9 cellular contexts compared by ENCODE assay signal in genomic region chr5:154610321-154611154, GRCh38.
DNase-seq lines count a peak whose midpoint lies in the region; ATAC-seq, FAIRE-seq and TF ChIP-seq lines count a peak whose summit lies in the region.
"Had no signal": no experiment of that assay in that cellular context is flagged by ENCODE, and none has a peak within 500 bp of the region (broad histone marks: within the 10 kb centered on the region; RNA-seq: fewer than 3 reads in every experiment).

No MANE protein-coding gene starts in this region.

- H3K36me3 ChIP-seq in GM12878 (ENCODE audit: control insufficient read depth in 2 of 2, insufficient read depth in 2 of 2, low read length in 1 of 2) (no peaks in the 10 kb centered on the region), sigmoid colon (no peaks in the 10 kb centered on the region)

- FAIRE-seq in GM12878 (lab: Jason Lieb, UNC) = peak; percentile 70
- FAIRE-seq: G401.6 had no signal

- no peaks in the 10 kb centered on the region for H3K36me3 Mint-ChIP-seq in T-cell

- TF ChIP-seq EP300 in GM12878 (IDR thresholded peaks at IDR 0.05; ENCODE audit: borderline replicate concordance in 1 of 2, control insufficient read depth in 1 of 2, low read depth in 2 of 2, low read length in 2 of 2) (no peak), sigmoid colon (IDR thresholded peaks at IDR 0.05) (no peak)

- H3K4me1 Mint-ChIP-seq in T-cell = peaks cover 6 to 11% (median 10%) of the 10 kb centered on the region in 3 donors

- H3K4me1 ChIP-seq in GM12878 (ENCODE audit: control insufficient read depth, insufficient read depth, low read length) (peaks cover 12% of the 10 kb centered on the region), sigmoid colon (peaks cover 0 to 39% (median 29%) of the 10 kb centered on the region in 4 donors)

- TF ChIP-seq CTCF in HFF-Myc (IDR thresholded peaks at IDR 0.05; ENCODE audit: low read depth, low read length, missing control alignments) = peak; percentile 89
- TF ChIP-seq CTCF in GM12878 (IDR thresholded peaks at IDR 0.05 in 2 of 3, conservative IDR thresholded peaks at IDR 0.05 in 1 of 3; ENCODE audit: control insufficient read depth in 2 of 3, extremely low read depth in 1 of 3, insufficient read depth in 1 of 3, low read depth in 3 of 3, low read length in 3 of 3) = peak; percentile 91 to 99 (median 96); a peak in 5 of 6 replicates
- TF ChIP-seq CTCF in sigmoid colon (IDR thresholded peaks at IDR 0.05) = peak; percentile 88 to 93 (median 93)

- in situ Hi-C loops in GM12878 (cut with MboI) = no loop called here

- POLR2A ChIA-PET in T-cell (lab: Charles Lee) = no interaction called here
- POLR2A ChIA-PET in GM12878 (lab: Charles Lee) = no interaction called here

- CTCF ChIA-PET in T-cell (lab: Charles Lee) = no interaction called here
- CTCF ChIA-PET in GM12878 (lab: Yijun Ruan, JAX) = interaction anchor here (0.7 to 10.0 kb wide), 13 partner anchors 21 to 538 kb away, joined by 3 to 121 read pairs (median 5); no protein-coding TSS in a partner anchor

- H3K9me3 Mint-ChIP-seq in T-cell = no peaks in the 10 kb centered on the region

- no peak overlapping the region for H3K27ac Mint-ChIP-seq in T-cell

- DNase-seq in NCI-H2081 (lab: John Stamatoyannopoulos, UW) = peak; percentile 76 to 78
- DNase-seq in NCI-H2081 treated with DMSO at 0.1 percent for 48 hours (lab: John Stamatoyannopoulos, UW) = no peak
- peak; percentile 51 for DNase-seq in HFF-Myc (ENCODE audit: extremely low read depth, low read depth)
- peak; percentile 84 for DNase-seq in NAMALWA (ENCODE audit: low spot score)
- DNase-seq in T-cell = peak in 31 of 34 experiments; percentile 3 to 46 (median 23)
- peak; percentile 27 for DNase-seq in GM12878 (ENCODE audit: low read depth, low spot score)
- DNase-seq in sigmoid colon = peak; percentile 91

- SMC1A ChIA-PET in GM12878 (lab: Charles Lee; ENCODE audit: uncharacterized antibody, unreplicated experiment) = interaction anchor here (0.7 to 8.8 kb wide), 2 partner anchors 143 to 1215 kb away, joined by 3 to 81 read pairs; no protein-coding TSS in a partner anchor

- peak overlapping the region; percentile 83 for H3K4me2 ChIP-seq in GM12878 (ENCODE audit: control insufficient read depth, insufficient read depth)

- peaks cover 24 to 61% of the 10 kb centered on the region in 2 donors for H3K27me3 Mint-ChIP-seq in T-cell

- no peaks in the 10 kb centered on the region for H3K79me2 ChIP-seq in GM12878 (ENCODE audit: control insufficient read depth, insufficient read depth, low read length)

- peaks cover 4 to 7% of the 10 kb centered on the region in 2 experiments; a peak in 3 of 4 replicates for H3K27me3 ChIP-seq in GM12878 (replicated peaks in 1 of 2; ENCODE audit: control insufficient read depth in 2 of 2, insufficient read depth in 2 of 2, low read length in 1 of 2)
- H3K27me3 ChIP-seq in sigmoid colon = peaks cover 0 to 21% (median 0%) of the 10 kb centered on the region in 3 donors

- peak; percentile 99 for TF ChIP-seq RAD21 in GM12878 (IDR thresholded peaks at IDR 0.05; ENCODE audit: insufficient read depth, low read depth, low read length)

- RAD21 ChIA-PET in GM12878 (lab: Charles Lee; ENCODE audit: unreplicated experiment) = interaction anchor here (0.7 to 5.6 kb wide), 5 partner anchors 35 to 538 kb away, joined by 3 to 52 read pairs (median 3); no protein-coding TSS in a partner anchor

- H3K27ac ChIP-seq in GM12878 (ENCODE audit: control insufficient read depth, insufficient read depth) (no peak overlapping the region), sigmoid colon (no peak overlapping the region)

- no peak overlapping the region for H3K9ac ChIP-seq in GM12878 (ENCODE audit: control insufficient read depth, insufficient read depth, low read length)

- 5% methylated on average over 50 of the region's 50 CpGs for WGBS in GM12878 (ENCODE audit: insufficient coverage, insufficient replicate concordance, low lambda C conversion rate, missing lambda C conversion rate)
- WGBS in sigmoid colon, 2 donors = 1 to 2% methylated on average over 50 of the region's 50 CpGs

- BruUV-seq in GM12878 (replicated peaks; lab: Mats Ljungman, UMichigan) = no TSS peak

- peak overlapping the region in 1 of 3 donors; percentile 31 for H3K4me3 Mint-ChIP-seq in T-cell

- no peaks in the 10 kb centered on the region for H4K20me1 ChIP-seq in GM12878 (ENCODE audit: control insufficient read depth, insufficient read depth)

- H3K9me3 ChIP-seq in GM12878 (replicated peaks; ENCODE audit: control insufficient read depth, insufficient read depth, low read length) (no peaks in the 10 kb centered on the region), sigmoid colon (no peaks in the 10 kb centered on the region)

- ATAC-seq in T-cell (replicated peaks in 1 of 4) = peak; percentile 31 to 65 (median 61)
- ATAC-seq in GM12878 = peak; percentile 98

- intact Hi-C loops in GM12878 (cut with micrococcal nuclease; ENCODE audit: unreplicated experiment) = loop anchor here (1.0 to 5.0 kb wide), 5 partner anchors 34 to 538 kb away; no protein-coding TSS in a partner anchor
- intact Hi-C loops in sigmoid colon (cut with DNase I) = loop anchor here (1.0 to 10.0 kb wide), 2 partner anchors 143 to 536 kb away; no protein-coding TSS in a partner anchor

- TF ChIP-seq POLR2A in GM12878 (IDR thresholded peaks at IDR 0.05; ENCODE audit: low read depth, low read length) = no peak
- no peak for TF ChIP-seq POLR2A in sigmoid colon (IDR thresholded peaks at IDR 0.05)

- H3K4me3 ChIP-seq in HFF-Myc (replicated peaks; ENCODE audit: low read depth, low read length) (peak overlapping the region; percentile 31), GM12878 (peak overlapping the region; percentile 72; the same call in 1 of the 2 replicates), iPS-11a (ENCODE audit: low read depth, low read length) (peak overlapping the region; percentile 54), sigmoid colon (peak overlapping the region; percentile 15 to 49 (median 43))

- peak overlapping the region; percentile 65 for H2AFZ ChIP-seq in GM12878 (ENCODE audit: control insufficient read depth, low read depth, low read length)

TF ChIP-seq in GM12878, 131 proteins besides CTCF, POLR2A, EP300 and RAD21:
- TF ChIP-seq NBN (IDR thresholded peaks at IDR 0.05) (0 out of 2 replicates have a peak, but pooled peaks have one; percentile 34), ATF7 (IDR thresholded peaks at IDR 0.05; ENCODE audit: low read depth) (no peak), IKZF1 (conservative IDR thresholded peaks at IDR 0.05) (0 out of 2 replicates have a peak, but pooled peaks have one; percentile 24), SMC3 (IDR thresholded peaks at IDR 0.05; ENCODE audit: borderline replicate concordance, low read length) (peak; percentile 98), IRF4 (IDR thresholded peaks at IDR 0.05; ENCODE audit: low read depth, low read length) (0 out of 2 replicates have a peak, but pooled peaks have one; percentile 46), SMARCA5 (IDR thresholded peaks at IDR 0.05) (0 out of 2 replicates have a peak, but pooled peaks have one; percentile 49), YY1 (IDR thresholded peaks at IDR 0.05; ENCODE audit: low read depth, low read length) (peak; percentile 73; the same call in 1 of the 2 replicates), POU2F2 (IDR thresholded peaks at IDR 0.05; ENCODE audit: borderline replicate concordance, low read depth, low read length) (peak; percentile 69; the same call in 1 of the 3 replicates), REST (IDR thresholded peaks at IDR 0.05; ENCODE audit: low read depth, low read length) (no peak), LARP7 (IDR thresholded peaks at IDR 0.05) (0 out of 2 replicates have a peak, but pooled peaks have one; percentile 36), BRCA1 (IDR thresholded peaks at IDR 0.05; ENCODE audit: low read depth, low read length) (no peak), MLLT1 (IDR thresholded peaks at IDR 0.05) (peak; percentile 50), SP1 (IDR thresholded peaks at IDR 0.05; ENCODE audit: low read depth, low read length) (peak; percentile 27)
